ENCODE assay signal across 1 cellular context in genomic region chr3:52232279-52233107, GRCh38.
TF ChIP-seq lines count a peak whose summit lies in the region.

No MANE protein-coding gene starts in this region.

TF ChIP-seq in WTC11, 78 proteins besides CTCF, POLR2A, EP300 and RAD21 (continued from another document):
- no peak for TF ChIP-seq ZNF532 (CRISPR knock-in tag; IDR thresholded peaks at IDR 0.05; ENCODE audit: borderline replicate concordance)
- no peak for TF ChIP-seq EMX1 (CRISPR knock-in tag; IDR thresholded peaks at IDR 0.05)
- no peak for TF ChIP-seq MLX (CRISPR knock-in tag; IDR thresholded peaks at IDR 0.05)
